9 cellular contexts compared by ENCODE assay signal in genomic region chr14:70660967-70661871, GRCh38. TPM values are rescaled to one million over a fixed set of nuclear protein-coding genes. Genes with fewer than 3 reads are reported as not detected.
A peak's percentile ranks its signal among the peaks of the same experiment; 100 is the strongest.
DNase-seq lines count a peak whose midpoint lies in the region; ATAC-seq and TF ChIP-seq lines count a peak whose summit lies in the region.
"Had no signal": no experiment of that assay in that cellular context is flagged by ENCODE, and none has a peak within 500 bp of the region (broad histone marks: within the 10 kb centered on the region; RNA-seq: fewer than 3 reads in every experiment).

No MANE protein-coding gene starts in this region.

- H4K20me1 ChIP-seq in BLaER1: no peaks in the 10 kb centered on the region

- TF ChIP-seq CTCF in foreskin keratinocyte (conservative IDR thresholded peaks at IDR 0.05): peak; percentile 38

- TF ChIP-seq EP300 in Ishikawa (IDR thresholded peaks at IDR 0.05; ENCODE audit: borderline replicate concordance): no peak

- DNase-seq in activated CD8-positive, alpha-beta T cell treated with anti-CD3 and anti-CD28 coated beads, Interleukin-2, amount 10 ng/mL, durations not matched to agents 7 days and 5 days: peak; percentile 70
- DNase-seq in foreskin keratinocyte (no peak), HEK293T (ENCODE audit: extremely low spot score) (no peak), RPMI8226 (no peak), NCI-H1092 (lab: John Stamatoyannopoulos, UW) (no peak), substantia nigra (lab: John Stamatoyannopoulos, UW) (no peak)
- DNase-seq: left ventricle myocardium inferior had no signal

- peak overlapping the region; percentile 77 for H3K4me2 ChIP-seq in BLaER1

- H3K9me3 ChIP-seq in BLaER1: no peaks in the 10 kb centered on the region
- H3K9me3 ChIP-seq: left ventricle myocardium inferior had no signal

- H3K4me3 ChIP-seq in BLaER1: no peak overlapping the region
- H3K4me3 ChIP-seq: left ventricle myocardium inferior had no signal

- H3K27ac ChIP-seq in BLaER1: peak overlapping the region; percentile 68
- no peak overlapping the region for H3K27ac ChIP-seq in foreskin keratinocyte
- no peak overlapping the region for H3K27ac ChIP-seq in substantia nigra (ENCODE audit: low read depth, low read length, poor library complexity, severe bottlenecking)
- H3K27ac ChIP-seq: left ventricle myocardium inferior had no signal

- no peaks in the 10 kb centered on the region for H3K27me3 ChIP-seq in BLaER1
- H3K27me3 ChIP-seq in foreskin keratinocyte: no peaks in the 10 kb centered on the region

- POLR2A ChIA-PET in activated CD8-positive, alpha-beta T cell treated with anti-CD3 and anti-CD28 coated beads, Interleukin-2, amount 10 ng/mL, durations not matched to agents 7 days and 5 days (lab: Charles Lee): interaction anchor here (11.4 kb wide), 1 partner anchor 17 kb away, joined by 163 read pairs; the partner anchor contains the start of gene TTC9
- POLR2A ChIA-PET in HEK293T (lab: Yijun Ruan, JAX): no interaction called here

- CTCF ChIA-PET in activated CD8-positive, alpha-beta T cell treated with anti-CD3 and anti-CD28 coated beads, Interleukin-2, amount 10 ng/mL, durations not matched to agents 7 days and 5 days (lab: Charles Lee): interaction anchor here (0.6 to 4.9 kb wide), 11 partner anchors 15 to 662 kb away, joined by 3 to 26 read pairs (median 3); partner anchors contain the start of genes MAP3K9 and TTC9
- CTCF ChIA-PET in HEK293T (lab: Yijun Ruan, JAX): no interaction called here

- no peaks in the 10 kb centered on the region for H3K27me3 Mint-ChIP-seq in activated CD8-positive, alpha-beta T cell treated with anti-CD3 and anti-CD28 coated beads, Interleukin-2, amount 10 ng/mL, durations not matched to agents 7 days and 5 days (ENCODE audit: low read depth)

- H3K36me3 Mint-ChIP-seq in activated CD8-positive, alpha-beta T cell treated with anti-CD3 and anti-CD28 coated beads, Interleukin-2, amount 10 ng/mL, durations not matched to agents 7 days and 5 days (ENCODE audit: low read depth): peaks cover 46% of the 10 kb centered on the region

- no peaks in the 10 kb centered on the region for H3K36me3 ChIP-seq in BLaER1
- H3K36me3 ChIP-seq: left ventricle myocardium inferior had no signal

- H3K4me3 Mint-ChIP-seq in activated CD8-positive, alpha-beta T cell treated with anti-CD3 and anti-CD28 coated beads, Interleukin-2, amount 10 ng/mL, durations not matched to agents 7 days and 5 days: peak overlapping the region; percentile 58

- H3K9ac ChIP-seq in BLaER1: no peak overlapping the region; the same call in 1 of the 2 replicates

- H3K4me1 ChIP-seq in BLaER1 (peaks cover 100% of the 10 kb centered on the region), foreskin keratinocyte (peaks cover 19% of the 10 kb centered on the region)

- no peaks in the 10 kb centered on the region for H3K9me3 Mint-ChIP-seq in activated CD8-positive, alpha-beta T cell treated with anti-CD3 and anti-CD28 coated beads, Interleukin-2, amount 10 ng/mL, durations not matched to agents 7 days and 5 days (ENCODE audit: insufficient read depth)

- peak; percentile 74 for ATAC-seq in activated CD8-positive, alpha-beta T cell treated with anti-CD3 and anti-CD28 coated beads, Interleukin-2, amount 10 ng/mL, durations not matched to agents 7 days and 5 days
- no peak for ATAC-seq in foreskin keratinocyte

- peaks cover 90% of the 10 kb centered on the region for H3K4me1 Mint-ChIP-seq in activated CD8-positive, alpha-beta T cell treated with anti-CD3 and anti-CD28 coated beads, Interleukin-2, amount 10 ng/mL, durations not matched to agents 7 days and 5 days (ENCODE audit: low read depth)

- peak; percentile 20; the same call in 1 of the 2 replicates for TF ChIP-seq RAD21 in Ishikawa (IDR thresholded peaks at IDR 0.05; ENCODE audit: low read depth)

- H3K27ac Mint-ChIP-seq in activated CD8-positive, alpha-beta T cell treated with anti-CD3 and anti-CD28 coated beads, Interleukin-2, amount 10 ng/mL, durations not matched to agents 7 days and 5 days: peak overlapping the region; percentile 91

TF ChIP-seq in Ishikawa, 13 proteins besides CTCF, POLR2A, EP300 and RAD21:
- TF ChIP-seq CREB1 (IDR thresholded peaks at IDR 0.05; ENCODE audit: low read depth) (no peak), TEAD4 (IDR thresholded peaks at IDR 0.05) (no peak), NFIC (IDR thresholded peaks at IDR 0.05) (no peak), YY1 (IDR thresholded peaks at IDR 0.05; ENCODE audit: low read depth) (no peak), TCF12 (IDR thresholded peaks at IDR 0.05; ENCODE audit: low read depth) (no peak), FOXM1 (IDR thresholded peaks at IDR 0.05; ENCODE audit: borderline replicate concordance, low read depth) (no peak)
- TF ChIP-seq, protein P1, sequence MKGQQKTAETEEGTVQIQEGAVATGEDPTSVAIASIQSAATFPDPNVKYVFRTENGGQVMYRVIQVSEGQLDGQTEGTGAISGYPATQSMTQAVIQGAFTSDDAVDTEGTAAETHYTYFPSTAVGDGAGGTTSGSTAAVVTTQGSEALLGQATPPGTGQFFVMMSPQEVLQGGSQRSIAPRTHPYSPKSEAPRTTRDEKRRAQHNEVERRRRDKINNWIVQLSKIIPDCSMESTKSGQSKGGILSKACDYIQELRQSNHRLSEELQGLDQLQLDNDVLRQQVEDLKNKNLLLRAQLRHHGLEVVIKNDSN (IDR thresholded peaks at IDR 0.05): no peak

TF ChIP-seq in HEK293T, 16 proteins besides CTCF, POLR2A, EP300 and RAD21:
- TF ChIP-seq LEF1 (IDR thresholded peaks at IDR 0.05; ENCODE audit: borderline replicate concordance) (no peak), SP1 (IDR thresholded peaks at IDR 0.05) (no peak), ARNT (IDR thresholded peaks at IDR 0.05) (no peak)

RNA-seq across cellular contexts. Expression of gene TTC9, which starts 19.5 kb away (rescaled TPM):
- total RNA-seq in activated CD8-positive, alpha-beta T cell treated with anti-CD3 and anti-CD28 coated beads, Interleukin-2, amount 10 ng/mL, durations not matched to agents 7 days and 5 days: 10 to 100 TPM; 13.9 to 14.8 TPM
- total RNA-seq in foreskin keratinocyte: 0.28 and 0.95 TPM in 2 replicates
- 0.29 and 0.75 TPM in 2 replicates for polyA plus RNA-seq in foreskin keratinocyte
